Comparison of ENCODE assay signal across 24 cellular contexts in the genomic region with DNA sequence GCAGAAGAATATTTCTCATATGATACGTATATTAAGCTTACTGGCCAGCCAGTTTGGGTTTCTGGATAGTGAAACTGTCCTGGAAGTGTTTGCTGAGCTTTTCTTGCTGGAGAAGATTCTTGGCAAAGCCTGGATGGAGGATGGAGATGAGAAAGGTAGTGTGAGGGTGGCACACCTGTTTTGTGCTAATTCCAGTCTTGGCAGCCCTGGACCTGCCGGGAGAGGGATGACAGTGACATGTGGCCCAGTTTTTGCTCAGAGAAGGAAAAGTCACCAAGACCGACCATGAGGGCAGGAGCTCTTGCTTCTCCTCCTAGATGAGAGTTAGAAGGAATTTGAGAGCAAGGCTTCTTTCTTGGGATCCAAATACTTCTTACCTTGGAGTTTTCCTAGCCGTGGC.
"Had no signal": no experiment of that assay in that cellular context is flagged by ENCODE, and none has a peak within 500 bp of the region (broad histone marks: within the 10 kb centered on the region; RNA-seq: fewer than 3 reads in every experiment).

No MANE protein-coding gene starts in this region.

- H3K4me1 ChIP-seq: colonic mucosa, uterus had no signal

- H3K4me3 ChIP-seq: colonic mucosa, esophagus muscularis mucosa, heart right ventricle, lower lobe of right lung, mucosa of descending colon, neural progenitor cell, psoas muscle, sigmoid colon, thoracic aorta, tibial nerve, upper lobe of right lung, uterus had no signal

- DNase-seq: colonic mucosa; foreskin melanocyte; glutamatergic neuron; heart right ventricle; hypothalamus; left ventricle myocardium superior; lower lobe of right lung; mucosa of descending colon; naive B cell; psoas muscle; right cardiac atrium; sigmoid colon; stimulated activated CD4-positive, alpha-beta T cell treated with anti-CD3 and anti-CD28 coated beads, Interleukin-4, amount 100 ng/mL, for 4 hours; stimulated activated naive B cell treated with anti-CD40 and anti-IgM and Interleukin-4, amounts not matched to agents 10 μg/mL and 1 μg/mL and 100 μg/mL, for 72 hours; upper lobe of right lung; uterus had no signal

- H3K4me3 Mint-ChIP-seq: mesothelial cell of epicardium; natural killer cell treated with Interleukin-12 subunit alpha and Interleukin-12 subunit beta and Interleukin-15 and Interleukin-18, amount 100 ng/mL, for 72 hours; neural progenitor cell; stimulated activated naive B cell treated with anti-CD40 and anti-IgM and Interleukin-4, amounts not matched to agents 10 μg/mL and 1 μg/mL and 100 μg/mL, for 72 hours; stimulated activated naive CD8-positive, alpha-beta T cell treated with anti-CD3 and anti-CD28 coated beads, Interleukin-15, Interleukin-2, amounts not matched to agents 100 ng/mL and 50 ng/mL, for 24 hours had no signal

- H3K9ac ChIP-seq: neural progenitor cell had no signal

- H3K9me3 Mint-ChIP-seq: mesothelial cell of epicardium; naive B cell; natural killer cell treated with Interleukin-12 subunit alpha and Interleukin-12 subunit beta and Interleukin-15 and Interleukin-18, amount 100 ng/mL, for 72 hours; stimulated activated naive B cell treated with anti-CD40 and anti-IgM and Interleukin-4, amounts not matched to agents 10 μg/mL and 1 μg/mL and 100 μg/mL, for 72 hours; stimulated activated naive CD8-positive, alpha-beta T cell treated with anti-CD3 and anti-CD28 coated beads, Interleukin-15, Interleukin-2, amounts not matched to agents 100 ng/mL and 50 ng/mL, for 24 hours had no signal

- H3K36me3 ChIP-seq: colonic mucosa, esophagus muscularis mucosa, heart right ventricle, lower lobe of right lung, neural progenitor cell, sigmoid colon, thoracic aorta, tibial nerve, upper lobe of right lung, uterus had no signal

- H3K27ac Mint-ChIP-seq: mesothelial cell of epicardium; natural killer cell treated with Interleukin-12 subunit alpha and Interleukin-12 subunit beta and Interleukin-15 and Interleukin-18, amount 100 ng/mL, for 72 hours; neural progenitor cell; stimulated activated naive CD8-positive, alpha-beta T cell treated with anti-CD3 and anti-CD28 coated beads, Interleukin-15, Interleukin-2, amounts not matched to agents 100 ng/mL and 50 ng/mL, for 24 hours had no signal

- H3K27me3 Mint-ChIP-seq: naive B cell; natural killer cell treated with Interleukin-12 subunit alpha and Interleukin-12 subunit beta and Interleukin-15 and Interleukin-18, amount 100 ng/mL, for 72 hours; stimulated activated naive B cell treated with anti-CD40 and anti-IgM and Interleukin-4, amounts not matched to agents 10 μg/mL and 1 μg/mL and 100 μg/mL, for 72 hours; stimulated activated naive CD8-positive, alpha-beta T cell treated with anti-CD3 and anti-CD28 coated beads, Interleukin-15, Interleukin-2, amounts not matched to agents 100 ng/mL and 50 ng/mL, for 24 hours had no signal

- H3K27me3 ChIP-seq: colonic mucosa, esophagus muscularis mucosa, heart right ventricle, neural progenitor cell, sigmoid colon, tibial nerve, upper lobe of right lung, uterus had no signal

- H3K36me3 Mint-ChIP-seq: mesothelial cell of epicardium; natural killer cell treated with Interleukin-12 subunit alpha and Interleukin-12 subunit beta and Interleukin-15 and Interleukin-18, amount 100 ng/mL, for 72 hours; neural progenitor cell had no signal

- H3K9me3 ChIP-seq: colonic mucosa, esophagus muscularis mucosa, heart right ventricle, lower lobe of right lung, mucosa of descending colon, psoas muscle, sigmoid colon, thoracic aorta, tibial nerve, upper lobe of right lung, uterus had no signal

- ATAC-seq: heart right ventricle; left ventricle myocardium superior; lower lobe of right lung; mucosa of descending colon; natural killer cell treated with Interleukin-12 subunit alpha and Interleukin-12 subunit beta and Interleukin-15 and Interleukin-18, amount 100 ng/mL, for 72 hours; psoas muscle; right cardiac atrium; stimulated activated naive B cell treated with anti-CD40 and anti-IgM and Interleukin-4, amounts not matched to agents 10 μg/mL and 1 μg/mL and 100 μg/mL, for 72 hours; upper lobe of right lung had no signal

- H3K27ac ChIP-seq: colonic mucosa, epithelial cell of prostate, esophagus muscularis mucosa, heart right ventricle, lower lobe of right lung, neural progenitor cell, psoas muscle, sigmoid colon, thoracic aorta, tibial nerve, upper lobe of right lung, uterus had no signal
